In the genomic region with DNA sequence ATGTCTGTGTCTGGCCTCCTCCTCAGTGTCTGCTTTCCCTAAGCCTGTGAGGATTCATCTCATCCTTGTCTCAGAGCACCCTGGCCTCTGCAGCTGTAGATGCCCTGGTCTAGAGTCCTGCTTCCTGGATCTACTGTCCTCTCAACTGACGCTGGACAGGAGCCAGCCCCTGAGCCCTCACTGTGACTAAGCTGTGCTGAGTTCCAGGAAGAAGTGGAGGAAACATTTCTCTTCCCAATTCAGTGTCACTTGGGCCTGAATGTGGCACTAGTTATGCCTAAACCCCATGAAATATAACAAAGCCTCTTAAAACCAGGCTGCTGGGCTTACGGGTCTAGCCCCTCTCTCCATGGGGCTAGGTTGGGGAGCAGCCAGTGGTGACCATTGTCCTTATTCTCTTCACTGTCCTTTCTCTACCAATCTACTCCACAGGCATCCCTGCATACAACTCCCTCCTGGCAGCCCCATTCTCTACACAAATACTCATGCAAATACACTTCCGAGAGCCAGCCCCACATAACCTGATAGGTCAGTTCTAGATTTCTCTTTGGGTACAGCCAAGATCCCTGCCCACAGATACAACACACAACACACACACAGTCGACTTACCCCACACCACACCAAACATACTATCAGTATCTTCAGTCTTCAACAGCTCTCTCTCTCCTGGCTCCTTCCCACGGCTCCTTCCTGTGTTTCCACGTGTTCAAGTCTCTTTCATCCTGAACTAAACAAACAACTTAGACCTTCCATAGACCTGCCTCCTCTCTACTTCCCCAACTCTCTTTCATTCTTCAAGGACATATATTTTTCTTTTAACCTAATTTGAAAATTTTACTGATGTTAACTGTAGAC, we compare ENCODE assay signal across 1 cellular context.
TF ChIP-seq lines count a peak whose summit lies in the region.

No MANE protein-coding gene starts in this region.

TF ChIP-seq in K562, 482 proteins besides CTCF, POLR2A, EP300 and RAD21 (continued from another document and continues in another):
- TF ChIP-seq, protein P1, sequence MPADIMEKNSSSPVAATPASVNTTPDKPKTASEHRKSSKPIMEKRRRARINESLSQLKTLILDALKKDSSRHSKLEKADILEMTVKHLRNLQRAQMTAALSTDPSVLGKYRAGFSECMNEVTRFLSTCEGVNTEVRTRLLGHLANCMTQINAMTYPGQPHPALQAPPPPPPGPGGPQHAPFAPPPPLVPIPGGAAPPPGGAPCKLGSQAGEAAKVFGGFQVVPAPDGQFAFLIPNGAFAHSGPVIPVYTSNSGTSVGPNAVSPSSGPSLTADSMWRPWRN (IDR thresholded peaks at IDR 0.05; ENCODE audit: low read depth) = no peak
- TF ChIP-seq ETV1 (tag; conservative IDR thresholded peaks at IDR 0.05; ENCODE audit: low read depth) (peak; percentile 45), MED1 (CRISPR knock-in tag; IDR thresholded peaks at IDR 0.05; ENCODE audit: borderline replicate concordance) (no peak), E2F3 (CRISPR knock-in tag; IDR thresholded peaks at IDR 0.05) (peak; percentile 35; the same call in 1 of the 2 replicates), HIVEP1 (CRISPR knock-in tag; IDR thresholded peaks at IDR 0.05) (no peak), ZNF717 (CRISPR knock-in tag; IDR thresholded peaks at IDR 0.05) (no peak), RHOXF2B (CRISPR knock-in tag; conservative IDR thresholded peaks at IDR 0.05) (no peak), CBFB (CRISPR knock-in tag; IDR thresholded peaks at IDR 0.05) (no peak), RBM17 (IDR thresholded peaks at IDR 0.05; ENCODE audit: borderline replicate concordance, low read depth, low read length) (no peak), CREBBP (IDR thresholded peaks at IDR 0.05; ENCODE audit: low read depth, low read length) (no peak), C11orf30 (IDR thresholded peaks at IDR 0.05; ENCODE audit: low read depth) (peak; percentile 54), ZNF384 (IDR thresholded peaks at IDR 0.05; ENCODE audit: low read depth, low read length) (no peak), PRPF4 (IDR thresholded peaks at IDR 0.05; ENCODE audit: insufficient read depth, low read depth, low read length, poor library complexity, severe bottlenecking) (no peak), BACH1 (tag; IDR thresholded peaks at IDR 0.05) (peak; percentile 50; the same call in 1 of the 2 replicates), XRCC3 (IDR thresholded peaks at IDR 0.05) (no peak), KDM1A (IDR thresholded peaks at IDR 0.05) (peak in 1 of 2 experiments; percentile 37; a peak in 1 of 4 replicates), CEBPB (tag; IDR thresholded peaks at IDR 0.05) (no peak), FOXP1 (CRISPR knock-in tag; IDR thresholded peaks at IDR 0.05) (no peak), NONO (IDR thresholded peaks at IDR 0.05; ENCODE audit: low read depth in 2 of 2, low read length in 1 of 2) (no peak), HNRNPUL1 (IDR thresholded peaks at IDR 0.05; ENCODE audit: low read length) (no peak), ZEB2 (IDR thresholded peaks at IDR 0.05) (peak; percentile 31; the same call in 1 of the 2 replicates), ZNF668 (CRISPR knock-in tag; IDR thresholded peaks at IDR 0.05) (no peak), POLR3A (IDR thresholded peaks at IDR 0.05; ENCODE audit: borderline replicate concordance, extremely low read depth, insufficient read depth, insufficient read length) (no peak), ELF4 (CRISPR knock-in tag; IDR thresholded peaks at IDR 0.05) (no peak; the same call in 1 of the 2 replicates), SRSF9 (IDR thresholded peaks at IDR 0.05; ENCODE audit: borderline replicate concordance, low read depth, low read length) (no peak), ZNF212 (CRISPR knock-in tag; IDR thresholded peaks at IDR 0.05) (no peak), PPARD (CRISPR knock-in tag; IDR thresholded peaks at IDR 0.05) (no peak), NR2C2 (CRISPR knock-in tag; IDR thresholded peaks at IDR 0.05) (no peak), NR2C2 (tag; IDR thresholded peaks at IDR 0.05) (peak; percentile 54), NFE2 (IDR thresholded peaks at IDR 0.05; ENCODE audit: low read depth) (peak; percentile 74; the same call in 1 of the 2 replicates), TAL1 (IDR thresholded peaks at IDR 0.05) (no peak), ZFX (CRISPR knock-in tag; IDR thresholded peaks at IDR 0.05) (no peak), DDX20 (tag; IDR thresholded peaks at IDR 0.05; ENCODE audit: low read depth) (no peak), TAF1 (IDR thresholded peaks at IDR 0.05; ENCODE audit: control insufficient read depth, extremely low read depth, insufficient read depth, low read length, severe bottlenecking) (peak; percentile 85), GTF2F1 (IDR thresholded peaks at IDR 0.05; ENCODE audit: low read depth, low read length) (no peak), NFYB (IDR thresholded peaks at IDR 0.05; ENCODE audit: extremely low read depth, insufficient read length) (no peak), PHB (CRISPR knock-in tag; IDR thresholded peaks at IDR 0.05) (no peak), TAF9B (IDR thresholded peaks at IDR 0.05; ENCODE audit: partially characterized antibody) (peak; percentile 50), FOXM1 (IDR thresholded peaks at IDR 0.05; ENCODE audit: low read depth) (no peak), FOXM1 (CRISPR knock-in tag; IDR thresholded peaks at IDR 0.05; ENCODE audit: low read depth) (no peak), L3MBTL2 (IDR thresholded peaks at IDR 0.05) (peak; percentile 62; the same call in 1 of the 2 replicates), JUN (IDR thresholded peaks at IDR 0.05; ENCODE audit: borderline replicate concordance, low read depth, low read length) (no peak), JUN (CRISPR knock-in tag; IDR thresholded peaks at IDR 0.05; ENCODE audit: borderline replicate concordance) (no peak), TCF7L2 (IDR thresholded peaks at IDR 0.05; ENCODE audit: low read depth, low read length) (no peak)
- TF ChIP-seq, protein P2, sequence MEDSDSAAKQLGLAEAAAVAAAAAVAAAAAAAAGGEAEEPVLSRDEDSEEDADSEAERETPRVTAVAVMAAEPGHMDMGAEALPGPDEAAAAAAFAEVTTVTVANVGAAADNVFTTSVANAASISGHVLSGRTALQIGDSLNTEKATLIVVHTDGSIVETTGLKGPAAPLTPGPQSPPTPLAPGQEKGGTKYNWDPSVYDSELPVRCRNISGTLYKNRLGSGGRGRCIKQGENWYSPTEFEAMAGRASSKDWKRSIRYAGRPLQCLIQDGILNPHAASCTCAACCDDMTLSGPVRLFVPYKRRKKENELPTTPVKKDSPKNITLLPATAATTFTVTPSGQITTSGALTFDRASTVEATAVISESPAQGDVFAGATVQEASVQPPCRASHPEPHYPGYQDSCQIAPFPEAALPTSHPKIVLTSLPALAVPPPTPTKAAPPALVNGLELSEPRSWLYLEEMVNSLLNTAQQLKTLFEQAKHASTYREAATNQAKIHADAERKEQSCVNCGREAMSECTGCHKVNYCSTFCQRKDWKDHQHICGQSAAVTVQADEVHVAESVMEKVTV (CRISPR knock-in tag; IDR thresholded peaks at IDR 0.05) = no peak
- TF ChIP-seq, protein P3, sequence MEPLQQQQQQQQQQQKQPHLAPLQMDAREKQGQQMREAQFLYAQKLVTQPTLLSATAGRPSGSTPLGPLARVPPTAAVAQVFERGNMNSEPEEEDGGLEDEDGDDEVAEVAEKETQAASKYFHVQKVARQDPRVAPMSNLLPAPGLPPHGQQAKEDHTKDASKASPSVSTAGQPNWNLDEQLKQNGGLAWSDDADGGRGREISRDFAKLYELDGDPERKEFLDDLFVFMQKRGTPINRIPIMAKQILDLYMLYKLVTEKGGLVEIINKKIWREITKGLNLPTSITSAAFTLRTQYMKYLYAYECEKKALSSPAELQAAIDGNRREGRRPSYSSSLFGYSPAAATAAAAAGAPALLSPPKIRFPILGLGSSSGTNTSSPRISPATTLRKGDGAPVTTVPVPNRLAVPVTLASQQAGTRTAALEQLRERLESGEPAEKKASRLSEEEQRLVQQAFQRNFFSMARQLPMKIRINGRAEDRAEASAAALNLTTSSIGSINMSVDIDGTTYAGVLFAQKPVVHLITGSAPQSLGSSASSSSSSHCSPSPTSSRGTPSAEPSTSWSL (CRISPR knock-in tag; IDR thresholded peaks at IDR 0.05; ENCODE audit: borderline replicate concordance) = no peak
- TF ChIP-seq, protein P4, sequence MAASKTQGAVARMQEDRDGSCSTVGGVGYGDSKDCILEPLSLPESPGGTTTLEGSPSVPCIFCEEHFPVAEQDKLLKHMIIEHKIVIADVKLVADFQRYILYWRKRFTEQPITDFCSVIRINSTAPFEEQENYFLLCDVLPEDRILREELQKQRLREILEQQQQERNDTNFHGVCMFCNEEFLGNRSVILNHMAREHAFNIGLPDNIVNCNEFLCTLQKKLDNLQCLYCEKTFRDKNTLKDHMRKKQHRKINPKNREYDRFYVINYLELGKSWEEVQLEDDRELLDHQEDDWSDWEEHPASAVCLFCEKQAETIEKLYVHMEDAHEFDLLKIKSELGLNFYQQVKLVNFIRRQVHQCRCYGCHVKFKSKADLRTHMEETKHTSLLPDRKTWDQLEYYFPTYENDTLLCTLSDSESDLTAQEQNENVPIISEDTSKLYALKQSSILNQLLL (CRISPR knock-in tag; IDR thresholded peaks at IDR 0.05; ENCODE audit: borderline replicate concordance) = no peak
- TF ChIP-seq, protein P5, sequence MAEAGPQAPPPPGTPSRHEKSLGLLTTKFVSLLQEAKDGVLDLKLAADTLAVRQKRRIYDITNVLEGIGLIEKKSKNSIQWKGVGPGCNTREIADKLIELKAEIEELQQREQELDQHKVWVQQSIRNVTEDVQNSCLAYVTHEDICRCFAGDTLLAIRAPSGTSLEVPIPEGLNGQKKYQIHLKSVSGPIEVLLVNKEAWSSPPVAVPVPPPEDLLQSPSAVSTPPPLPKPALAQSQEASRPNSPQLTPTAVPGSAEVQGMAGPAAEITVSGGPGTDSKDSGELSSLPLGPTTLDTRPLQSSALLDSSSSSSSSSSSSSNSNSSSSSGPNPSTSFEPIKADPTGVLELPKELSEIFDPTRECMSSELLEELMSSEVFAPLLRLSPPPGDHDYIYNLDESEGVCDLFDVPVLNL (CRISPR knock-in tag; IDR thresholded peaks at IDR 0.05; ENCODE audit: low read depth) = no peak
- TF ChIP-seq, protein P6, sequence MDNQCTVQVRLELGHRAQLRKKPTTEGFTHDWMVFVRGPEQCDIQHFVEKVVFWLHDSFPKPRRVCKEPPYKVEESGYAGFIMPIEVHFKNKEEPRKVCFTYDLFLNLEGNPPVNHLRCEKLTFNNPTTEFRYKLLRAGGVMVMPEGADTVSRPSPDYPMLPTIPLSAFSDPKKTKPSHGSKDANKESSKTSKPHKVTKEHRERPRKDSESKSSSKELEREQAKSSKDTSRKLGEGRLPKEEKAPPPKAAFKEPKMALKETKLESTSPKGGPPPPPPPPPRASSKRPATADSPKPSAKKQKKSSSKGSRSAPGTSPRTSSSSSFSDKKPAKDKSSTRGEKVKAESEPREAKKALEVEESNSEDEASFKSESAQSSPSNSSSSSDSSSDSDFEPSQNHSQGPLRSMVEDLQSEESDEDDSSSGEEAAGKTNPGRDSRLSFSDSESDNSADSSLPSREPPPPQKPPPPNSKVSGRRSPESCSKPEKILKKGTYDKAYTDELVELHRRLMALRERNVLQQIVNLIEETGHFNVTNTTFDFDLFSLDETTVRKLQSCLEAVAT (IDR thresholded peaks at IDR 0.05) = peak; percentile 10 to 14; a peak in 1 of 4 replicates
- TF ChIP-seq, protein P7, sequence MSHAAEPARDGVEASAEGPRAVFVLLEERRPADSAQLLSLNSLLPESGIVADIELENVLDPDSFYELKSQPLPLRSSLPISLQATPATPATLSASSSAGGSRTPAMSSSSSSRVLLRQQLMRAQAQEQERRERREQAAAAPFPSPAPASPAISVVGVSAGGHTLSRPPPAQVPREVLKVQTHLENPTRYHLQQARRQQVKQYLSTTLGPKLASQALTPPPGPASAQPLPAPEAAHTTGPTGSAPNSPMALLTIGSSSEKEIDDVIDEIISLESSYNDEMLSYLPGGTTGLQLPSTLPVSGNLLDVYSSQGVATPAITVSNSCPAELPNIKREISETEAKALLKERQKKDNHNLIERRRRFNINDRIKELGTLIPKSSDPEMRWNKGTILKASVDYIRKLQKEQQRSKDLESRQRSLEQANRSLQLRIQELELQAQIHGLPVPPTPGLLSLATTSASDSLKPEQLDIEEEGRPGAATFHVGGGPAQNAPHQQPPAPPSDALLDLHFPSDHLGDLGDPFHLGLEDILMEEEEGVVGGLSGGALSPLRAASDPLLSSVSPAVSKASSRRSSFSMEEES (CRISPR knock-in tag; IDR thresholded peaks at IDR 0.05) = no peak
- TF ChIP-seq, protein P8, sequence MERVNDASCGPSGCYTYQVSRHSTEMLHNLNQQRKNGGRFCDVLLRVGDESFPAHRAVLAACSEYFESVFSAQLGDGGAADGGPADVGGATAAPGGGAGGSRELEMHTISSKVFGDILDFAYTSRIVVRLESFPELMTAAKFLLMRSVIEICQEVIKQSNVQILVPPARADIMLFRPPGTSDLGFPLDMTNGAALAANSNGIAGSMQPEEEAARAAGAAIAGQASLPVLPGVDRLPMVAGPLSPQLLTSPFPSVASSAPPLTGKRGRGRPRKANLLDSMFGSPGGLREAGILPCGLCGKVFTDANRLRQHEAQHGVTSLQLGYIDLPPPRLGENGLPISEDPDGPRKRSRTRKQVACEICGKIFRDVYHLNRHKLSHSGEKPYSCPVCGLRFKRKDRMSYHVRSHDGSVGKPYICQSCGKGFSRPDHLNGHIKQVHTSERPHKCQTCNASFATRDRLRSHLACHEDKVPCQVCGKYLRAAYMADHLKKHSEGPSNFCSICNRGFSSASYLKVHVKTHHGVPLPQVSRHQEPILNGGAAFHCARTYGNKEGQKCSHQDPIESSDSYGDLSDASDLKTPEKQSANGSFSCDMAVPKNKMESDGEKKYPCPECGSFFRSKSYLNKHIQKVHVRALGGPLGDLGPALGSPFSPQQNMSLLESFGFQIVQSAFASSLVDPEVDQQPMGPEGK (CRISPR knock-in tag; IDR thresholded peaks at IDR 0.05; ENCODE audit: borderline replicate concordance) = no peak
- TF ChIP-seq, protein P9, sequence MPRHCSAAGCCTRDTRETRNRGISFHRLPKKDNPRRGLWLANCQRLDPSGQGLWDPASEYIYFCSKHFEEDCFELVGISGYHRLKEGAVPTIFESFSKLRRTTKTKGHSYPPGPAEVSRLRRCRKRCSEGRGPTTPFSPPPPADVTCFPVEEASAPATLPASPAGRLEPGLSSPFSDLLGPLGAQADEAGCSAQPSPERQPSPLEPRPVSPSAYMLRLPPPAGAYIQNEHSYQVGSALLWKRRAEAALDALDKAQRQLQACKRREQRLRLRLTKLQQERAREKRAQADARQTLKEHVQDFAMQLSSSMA (CRISPR knock-in tag; IDR thresholded peaks at IDR 0.05) = no peak
- TF ChIP-seq, protein P10, sequence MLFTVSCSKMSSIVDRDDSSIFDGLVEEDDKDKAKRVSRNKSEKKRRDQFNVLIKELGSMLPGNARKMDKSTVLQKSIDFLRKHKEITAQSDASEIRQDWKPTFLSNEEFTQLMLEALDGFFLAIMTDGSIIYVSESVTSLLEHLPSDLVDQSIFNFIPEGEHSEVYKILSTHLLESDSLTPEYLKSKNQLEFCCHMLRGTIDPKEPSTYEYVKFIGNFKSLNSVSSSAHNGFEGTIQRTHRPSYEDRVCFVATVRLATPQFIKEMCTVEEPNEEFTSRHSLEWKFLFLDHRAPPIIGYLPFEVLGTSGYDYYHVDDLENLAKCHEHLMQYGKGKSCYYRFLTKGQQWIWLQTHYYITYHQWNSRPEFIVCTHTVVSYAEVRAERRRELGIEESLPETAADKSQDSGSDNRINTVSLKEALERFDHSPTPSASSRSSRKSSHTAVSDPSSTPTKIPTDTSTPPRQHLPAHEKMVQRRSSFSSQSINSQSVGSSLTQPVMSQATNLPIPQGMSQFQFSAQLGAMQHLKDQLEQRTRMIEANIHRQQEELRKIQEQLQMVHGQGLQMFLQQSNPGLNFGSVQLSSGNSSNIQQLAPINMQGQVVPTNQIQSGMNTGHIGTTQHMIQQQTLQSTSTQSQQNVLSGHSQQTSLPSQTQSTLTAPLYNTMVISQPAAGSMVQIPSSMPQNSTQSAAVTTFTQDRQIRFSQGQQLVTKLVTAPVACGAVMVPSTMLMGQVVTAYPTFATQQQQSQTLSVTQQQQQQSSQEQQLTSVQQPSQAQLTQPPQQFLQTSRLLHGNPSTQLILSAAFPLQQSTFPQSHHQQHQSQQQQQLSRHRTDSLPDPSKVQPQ (CRISPR knock-in tag; IDR thresholded peaks at IDR 0.05; ENCODE audit: borderline replicate concordance) = no peak
